ENCODE assay signal across 27 cellular contexts in genomic region chr2:67950018-67950417, GRCh38.
"Had no signal": no experiment of that assay in that cellular context is flagged by ENCODE, and none has a peak within 500 bp of the region (broad histone marks: within the 10 kb centered on the region; RNA-seq: fewer than 3 reads in every experiment).

No MANE protein-coding gene starts in this region.

- ATAC-seq: esophagus mucosa; foreskin keratinocyte; gastroesophageal sphincter; heart left ventricle; left cardiac atrium; left lung; mucosa of descending colon; natural killer cell treated with Interleukin-12 subunit alpha and Interleukin-12 subunit beta and Interleukin-15 and Interleukin-18, amount 100 ng/mL, for 72 hours; right lobe of liver; stimulated activated effector memory CD8-positive, alpha-beta T cell treated with anti-CD3 and anti-CD28 coated beads, Interleukin-12 subunit alpha, Interleukin-12 subunit beta, amount 100 ng/mL, for 72 hours; stimulated activated naive CD8-positive, alpha-beta T cell treated with anti-CD3 and anti-CD28 coated beads, Interleukin-15, Interleukin-2, amounts not matched to agents 100 U/mL and 50 U/mL, for 24 hours had no signal

- H3K4me1 ChIP-seq: foreskin keratinocyte, gastroesophageal sphincter, heart left ventricle, left lung, parathyroid adenoma, right lobe of liver, testis had no signal

- H3K79me2 ChIP-seq: hepatocyte, parathyroid adenoma had no signal

- FAIRE-seq: colon had no signal

- H3K27me3 ChIP-seq: foreskin keratinocyte, gastroesophageal sphincter, heart left ventricle, hepatocyte, left lung, neutrophil, right lobe of liver, testis, tibial artery had no signal

- H2AFZ ChIP-seq: hepatocyte, parathyroid adenoma had no signal

- H3K4me3 ChIP-seq: dorsolateral prefrontal cortex, gastroesophageal sphincter, heart left ventricle, hepatocyte, left lung, mucosa of descending colon, right lobe of liver, smooth muscle cell, testis, tibial artery had no signal

- H3K36me3 ChIP-seq: gastroesophageal sphincter, heart left ventricle, left lung, neutrophil, right lobe of liver, tibial artery had no signal

- DNase-seq: dorsolateral prefrontal cortex; effector CD4-positive, alpha-beta T cell; foreskin keratinocyte; heart left ventricle; left cardiac atrium; left lung; mesenchymal stem cell; mucosa of descending colon; naive B cell; right lobe of liver; stimulated activated CD4-positive, alpha-beta T cell treated with anti-CD3 and anti-CD28 coated beads, Interleukin-12 subunit alpha, Interleukin-12 subunit beta, amount 100 ng/mL, for 4 hours; stimulated activated CD4-positive, alpha-beta T cell treated with anti-CD3 and anti-CD28 coated beads, Interleukin-1b, Interleukin-23, amount 100 ng/mL, for 48 hours; stimulated activated CD4-positive, alpha-beta T cell treated with anti-CD3 and anti-CD28 coated beads, Interleukin-4, amount 100 ng/mL, for 24 hours; stimulated activated naive CD8-positive, alpha-beta T cell treated with anti-CD3 and anti-CD28 coated beads, Interleukin-15, Interleukin-2, amounts not matched to agents 100 U/mL and 50 U/mL, for 24 hours; substantia nigra; testis; tibial artery had no signal

- H3K27ac ChIP-seq: dorsolateral prefrontal cortex, epithelial cell of prostate, foreskin keratinocyte, gastroesophageal sphincter, heart left ventricle, hepatocyte, left lung, neutrophil, parathyroid adenoma, right lobe of liver, testis, tibial artery had no signal
